In genomic region chr6:29016559-29017427, GRCh38 we compare ENCODE assay signal across 8 cellular contexts. TPM values are rescaled to one million over a fixed set of nuclear protein-coding genes. Genes with fewer than 3 reads are reported as not detected.
DNase-seq lines count a peak whose midpoint lies in the region; ATAC-seq and TF ChIP-seq lines count a peak whose summit lies in the region.

No MANE protein-coding gene starts in this region.

- TF ChIP-seq CTCF in GM20000 (IDR thresholded peaks at IDR 0.05; ENCODE audit: extremely low read depth, missing control alignments), result peak; percentile 65
- TF ChIP-seq CTCF in epithelial cell of proximal tubule (conservative IDR thresholded peaks at IDR 0.05; ENCODE audit: low read depth, low read length), result peak; percentile 86
- peak; percentile 69 for TF ChIP-seq CTCF in mucosa of descending colon (IDR thresholded peaks at IDR 0.05)

- DNase-seq in COR-L47 (lab: John Stamatoyannopoulos, UW) (peak; percentile 51), GM20000 (ENCODE audit: low spot score) (peak; percentile 86), HT-29 (ENCODE audit: low spot score) (peak; percentile 94), NT2/D1 (ENCODE audit: low read depth, low spot score) (peak; percentile 57), epithelial cell of proximal tubule (ENCODE audit: low read depth) (peak; percentile 31), mucosa of descending colon (peak; percentile 73 to 97 (median 81))
- peak; percentile 82 for DNase-seq in activated CD8-positive, alpha-beta memory T cell treated with anti-CD3 and anti-CD28 coated beads, Interleukin-2, amount 50 U/mL, for 4 hours
- DNase-seq in stimulated activated CD8-positive, alpha-beta memory T cell treated with anti-CD3 and anti-CD28 coated beads, Interleukin-2, amount 100 ng/mL, for 48 hours (ENCODE audit: low read depth in 2 of 2), result peak; percentile 58 to 66

- ATAC-seq in mucosa of descending colon, result peak; percentile 96

- intact Hi-C loops in mucosa of descending colon (cut with DNase I, micrococcal nuclease), result loop anchor here (2.0 to 5.0 kb wide), 3 partner anchors 178 to 329 kb away; no protein-coding TSS in a partner anchor

- peak overlapping the region; percentile 65 for H3K9ac ChIP-seq in NT2/D1 (ENCODE audit: insufficient read length, low read depth)

- peak overlapping the region; percentile 79 for H3K4me3 ChIP-seq in NT2/D1 (ENCODE audit: insufficient read length, low read depth)
- H3K4me3 ChIP-seq in epithelial cell of proximal tubule (ENCODE audit: low read depth, low read length), result peak overlapping the region; percentile 67
- H3K4me3 ChIP-seq in mucosa of descending colon, result no peak overlapping the region

- H3K4me1 ChIP-seq in NT2/D1 (ENCODE audit: insufficient read depth, insufficient read length) (no peaks in the 10 kb centered on the region), mucosa of descending colon (ENCODE audit: low read depth) (peaks cover 4% of the 10 kb centered on the region)

- peaks cover 14% of the 10 kb centered on the region for H3K27me3 ChIP-seq in NT2/D1 (ENCODE audit: insufficient read depth, insufficient read length)

- H3K9me3 ChIP-seq in NT2/D1 (ENCODE audit: insufficient read depth, low read length) (peaks cover 14% of the 10 kb centered on the region; the same call in 1 of the 2 replicates), mucosa of descending colon (no peaks in the 10 kb centered on the region)

- H3K36me3 ChIP-seq in NT2/D1 (ENCODE audit: insufficient read depth, insufficient read length, low read length), result no peaks in the 10 kb centered on the region
- no peaks in the 10 kb centered on the region for H3K36me3 ChIP-seq in mucosa of descending colon (ENCODE audit: low read depth)

RNA-seq across cellular contexts. Expression of gene ZNF311, which starts 11.7 kb away (rescaled TPM):
- total RNA-seq in HT-29 (2014; rRNA removed; shearing (Covaris generic)), result 1.1 and 1.2 TPM in 2 replicates
- 0.52 and 0.65 TPM in 2 replicates for total RNA-seq in epithelial cell of proximal tubule
- 1 to 10 TPM; 1.8 to 2.9 (median 2.6) TPM for total RNA-seq in mucosa of descending colon

RNA-seq across cellular contexts. Expression of gene OR2W1, which starts 28.2 kb away (rescaled TPM):
- total RNA-seq in HT-29 (2014; rRNA removed; shearing (Covaris generic)), result not detected in 2 replicates
- total RNA-seq in epithelial cell of proximal tubule (not detected in 2 replicates), mucosa of descending colon (not detected)

Comparison
In these comparisons a context has a peak if more than half of its experiments do, and no peak if none do; other contexts are left out.
1. DNase-seq: peak in every context shown above with its lines; median percentile 94 in HT-29; 86 in GM20000; 82 in activated CD8-positive, alpha-beta memory T cell treated with anti-CD3 and anti-CD28 coated beads, Interleukin-2, amount 50 U/mL, for 4 hours; 81 in mucosa of descending colon; 62 in stimulated activated CD8-positive, alpha-beta memory T cell treated with anti-CD3 and anti-CD28 coated beads, Interleukin-2, amount 100 ng/mL, for 48 hours; 57 in NT2/D1; 51 in COR-L47; 31 in epithelial cell of proximal tubule.